Comparison of ENCODE assay signal across 1 cellular context in genomic region chr19:1324792-1325567, GRCh38.
TF ChIP-seq lines count a peak whose summit lies in the region.

No MANE protein-coding gene starts in this region.

TF ChIP-seq in HCT116, 20 proteins besides CTCF, POLR2A, EP300 and RAD21:
- TF ChIP-seq TCF7L2 (IDR thresholded peaks at IDR 0.05; ENCODE audit: borderline replicate concordance, extremely low read depth, insufficient read depth, insufficient read length) (peak; percentile 76), REST (IDR thresholded peaks at IDR 0.05; ENCODE audit: low read depth) (no peak)
TF ChIP-seq in HCT116: peak in this region for 1.
